In genomic region chr19:4454952-4455738, GRCh38 we compare ENCODE assay signal across 9 cellular contexts. TPM values are rescaled to one million over a fixed set of nuclear protein-coding genes. Genes with fewer than 3 reads are reported as not detected.
DNase-seq lines count a peak whose midpoint lies in the region; ATAC-seq and TF ChIP-seq lines count a peak whose summit lies in the region.
"Had no signal": no experiment of that assay in that cellular context is flagged by ENCODE, and none has a peak within 500 bp of the region (broad histone marks: within the 10 kb centered on the region; RNA-seq: fewer than 3 reads in every experiment).

No MANE protein-coding gene starts in this region.

- H3K4me3 ChIP-seq in choroid plexus epithelial cell (ENCODE audit: low read depth, low read length) = peak overlapping the region; percentile 77

- H3K9me3 Mint-ChIP-seq in natural killer cell = no peaks in the 10 kb centered on the region
- H3K9me3 Mint-ChIP-seq in natural killer cell treated with Interleukin-12 subunit alpha and Interleukin-12 subunit beta and Interleukin-15 and Interleukin-18, amount 100 ng/mL, for 72 hours = no peaks in the 10 kb centered on the region
- no peaks in the 10 kb centered on the region for H3K9me3 Mint-ChIP-seq in memory B cell

- intact Hi-C loops in natural killer cell (cut with micrococcal nuclease) = loop anchor here (5.0 kb wide), 1 partner anchor 208 kb away; the partner anchor contains the start of gene YJU2

- H3K27me3 Mint-ChIP-seq in natural killer cell (ENCODE audit: low read depth in 2 of 2) (no peaks in the 10 kb centered on the region), memory B cell (no peaks in the 10 kb centered on the region)
- no peaks in the 10 kb centered on the region for H3K27me3 Mint-ChIP-seq in natural killer cell treated with Interleukin-12 subunit alpha and Interleukin-12 subunit beta and Interleukin-15 and Interleukin-18, amount 100 ng/mL, for 72 hours

- peak overlapping the region in 1 of 2 donors; percentile 97 for H3K27ac Mint-ChIP-seq in natural killer cell
- H3K27ac Mint-ChIP-seq in natural killer cell treated with Interleukin-12 subunit alpha and Interleukin-12 subunit beta and Interleukin-15 and Interleukin-18, amount 100 ng/mL, for 72 hours = no peak overlapping the region
- H3K27ac Mint-ChIP-seq in memory B cell = peak overlapping the region; percentile 95

- no peak for DNase-seq in natural killer cell
- no peak for DNase-seq in natural killer cell treated with Interleukin-12 subunit alpha and Interleukin-12 subunit beta and Interleukin-15 and Interleukin-18, amount 100 ng/mL, for 72 hours (ENCODE audit: low spot score)
- peak; percentile 70 for DNase-seq in choroid plexus epithelial cell (ENCODE audit: low read depth)
- DNase-seq in memory B cell (ENCODE audit: low spot score in 2 of 2) = no peak
- no peak for DNase-seq in GM20000 (ENCODE audit: low spot score)
- DNase-seq: stimulated activated naive CD4-positive, alpha-beta T cell treated with Interleukin-2 at 50 U/mL for 16 hours had no signal

- H3K36me3 Mint-ChIP-seq in natural killer cell (no peaks in the 10 kb centered on the region), memory B cell (peaks cover 13% of the 10 kb centered on the region)
- H3K36me3 Mint-ChIP-seq in natural killer cell treated with Interleukin-12 subunit alpha and Interleukin-12 subunit beta and Interleukin-15 and Interleukin-18, amount 100 ng/mL, for 72 hours = no peaks in the 10 kb centered on the region

- peak overlapping the region; percentile 25 for H3K4me3 Mint-ChIP-seq in natural killer cell
- H3K4me3 Mint-ChIP-seq in natural killer cell treated with Interleukin-12 subunit alpha and Interleukin-12 subunit beta and Interleukin-15 and Interleukin-18, amount 100 ng/mL, for 72 hours = no peak overlapping the region
- H3K4me3 Mint-ChIP-seq in memory B cell = peak overlapping the region; percentile 5

- H3K4me1 Mint-ChIP-seq in natural killer cell (peaks cover 10 to 28% of the 10 kb centered on the region in 2 donors), memory B cell (peaks cover 25% of the 10 kb centered on the region)
- peaks cover 16 to 22% of the 10 kb centered on the region in 2 donors for H3K4me1 Mint-ChIP-seq in natural killer cell treated with Interleukin-12 subunit alpha and Interleukin-12 subunit beta and Interleukin-15 and Interleukin-18, amount 100 ng/mL, for 72 hours (ENCODE audit: low read depth in 2 of 2)

- ATAC-seq in natural killer cell (no peak), memory B cell (ENCODE audit: low read depth) (no peak), GM18867 (IDR thresholded peaks at IDR 0.05; ENCODE audit: unreplicated experiment) (no peak), HG02798 (IDR thresholded peaks at IDR 0.05; ENCODE audit: poor library complexity, unreplicated experiment) (no peak), GM21723 (IDR thresholded peaks at IDR 0.05; ENCODE audit: unreplicated experiment) (no peak)
- ATAC-seq in natural killer cell treated with Interleukin-12 subunit alpha and Interleukin-12 subunit beta and Interleukin-15 and Interleukin-18, amount 100 ng/mL, for 72 hours = no peak

- TF ChIP-seq CTCF in natural killer cell (IDR thresholded peaks at IDR 0.05) (no peak), choroid plexus epithelial cell (conservative IDR thresholded peaks at IDR 0.05; ENCODE audit: low read depth, low read length) (no peak), GM20000 (IDR thresholded peaks at IDR 0.05; ENCODE audit: extremely low read depth, missing control alignments) (no peak)

RNA-seq across cellular contexts. Expression of gene UBXN6, which starts 2.4 kb away (rescaled TPM):
- total RNA-seq in natural killer cell = 10 to 100 TPM; 54.3 to 67.7 (median 63.3) TPM
- 10 to 100 TPM; 56.9 to 63.9 TPM for total RNA-seq in natural killer cell treated with Interleukin-12 subunit alpha and Interleukin-12 subunit beta and Interleukin-15 and Interleukin-18, amount 100 ng/mL, for 72 hours

RNA-seq across cellular contexts. Expression of gene HDGFL2, which starts 17.0 kb away (rescaled TPM):
- 10 to 100 TPM; 28.7 to 43.6 (median 29.8) TPM for total RNA-seq in natural killer cell
- 10 to 100 TPM; 43.3 to 47.6 TPM for total RNA-seq in natural killer cell treated with Interleukin-12 subunit alpha and Interleukin-12 subunit beta and Interleukin-15 and Interleukin-18, amount 100 ng/mL, for 72 hours

RNA-seq across cellular contexts. Expression of gene CHAF1A, which starts 52.7 kb away (rescaled TPM):
- total RNA-seq in natural killer cell = 10 to 100 TPM; 34.4 to 40.8 (median 35.2) TPM
- 100 to 1,000 TPM in 1 of 2 donors, 10 to 100 TPM in 1; 54.6 to 125 TPM for total RNA-seq in natural killer cell treated with Interleukin-12 subunit alpha and Interleukin-12 subunit beta and Interleukin-15 and Interleukin-18, amount 100 ng/mL, for 72 hours

RNA-seq across cellular contexts. Expression of gene SH3GL1, which starts 54.8 kb away (rescaled TPM):
- 10 to 100 TPM; 43.9 to 55.7 (median 49.2) TPM for total RNA-seq in natural killer cell
- total RNA-seq in natural killer cell treated with Interleukin-12 subunit alpha and Interleukin-12 subunit beta and Interleukin-15 and Interleukin-18, amount 100 ng/mL, for 72 hours = 10 to 100 TPM; 47.0 to 50.8 TPM
